In the genomic region with DNA sequence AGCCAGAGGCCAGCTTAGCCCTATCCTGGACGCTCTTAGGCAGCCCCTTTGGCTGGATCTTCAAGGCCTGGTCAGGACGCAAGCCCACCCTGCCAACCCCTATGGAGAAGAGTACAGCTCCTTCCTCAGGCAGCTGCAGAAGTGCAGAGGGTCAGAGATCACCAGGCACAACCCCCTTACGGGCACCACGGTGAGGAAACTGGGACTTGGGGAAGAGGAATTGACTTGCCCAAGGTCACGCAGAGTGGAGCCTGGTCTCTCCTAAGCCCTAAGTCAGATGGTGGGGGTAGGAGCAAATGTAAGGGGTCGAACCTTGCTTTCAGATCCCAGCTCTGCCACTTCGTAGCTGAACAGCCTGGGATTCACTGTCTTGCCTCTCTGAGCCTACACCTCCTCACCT, we compare ENCODE assay signal across 15 cellular contexts. TPM values are rescaled to one million over a fixed set of nuclear protein-coding genes. Genes with fewer than 3 reads are reported as not detected.
DNase-seq lines count a peak whose midpoint lies in the region; ATAC-seq and TF ChIP-seq lines count a peak whose summit lies in the region.
"Had no signal": no experiment of that assay in that cellular context is flagged by ENCODE, and none has a peak within 500 bp of the region (broad histone marks: within the 10 kb centered on the region; RNA-seq: fewer than 3 reads in every experiment).

No MANE protein-coding gene starts in this region.

- H3K9me2 ChIP-seq in OCI-LY7 (ENCODE audit: insufficient read depth, low read length) (no peaks in the 10 kb centered on the region), SK-N-SH (no peaks in the 10 kb centered on the region)

- CTCF ChIA-PET in activated CD8-positive, alpha-beta memory T cell treated with anti-CD3 and anti-CD28 coated beads, Interleukin-2, amount 10 ng/mL, durations not matched to agents 7 days and 5 days (lab: Charles Lee): interaction anchor here (0.8 to 21.2 kb wide), 10 partner anchors 9 to 244 kb away, joined by 3 to 308 read pairs (median 16); no protein-coding TSS in a partner anchor
- CTCF ChIA-PET in OCI-LY7 (lab: Charles Lee; ENCODE audit: unreplicated experiment) (interaction anchor here (1.5 kb wide), 1 partner anchor 30 kb away, joined by 6 read pairs; no protein-coding TSS in a partner anchor), SK-N-SH (lab: Yijun Ruan, JAX) (interaction anchor here (1.8 to 29.7 kb wide), 5 partner anchors 13 to 111 kb away, joined by 5 to 503 read pairs (median 19); no protein-coding TSS in a partner anchor)

- peaks cover 12% of the 10 kb centered on the region for H3F3A ChIP-seq in SK-N-SH (replicated peaks; ENCODE audit: insufficient read depth)

- DNase-seq in activated CD8-positive, alpha-beta memory T cell treated with anti-CD3 and anti-CD28 coated beads, Interleukin-2, amount 10 ng/mL, durations not matched to agents 7 days and 5 days: no peak
- no peak for DNase-seq in activated CD8-positive, alpha-beta memory T cell treated with anti-CD3 and anti-CD28 coated beads, Interleukin-2, amount 50 U/mL, for 48 hours
- DNase-seq in OCI-LY7 (ENCODE audit: low spot score) (peak; percentile 31), suprapubic skin (ENCODE audit: low spot score in 2 of 2) (no peak), KG1 (lab: John Stamatoyannopoulos, UW) (no peak), cardiac septum (ENCODE audit: low spot score) (no peak), SK-N-SH (no peak)
- DNase-seq: effector CD4-positive, alpha-beta T cell; left colon; NCI-H774; Right ventricle myocardium superior; thyroid gland had no signal

- no peak for TF ChIP-seq POLR2A in suprapubic skin (IDR thresholded peaks at IDR 0.05)

- TF ChIP-seq RAD21 in SK-N-SH (IDR thresholded peaks at IDR 0.05; ENCODE audit: low read length): no peak

- TF ChIP-seq CTCF in OCI-LY7 (conservative IDR thresholded peaks at IDR 0.05; ENCODE audit: low read length): no peak
- TF ChIP-seq CTCF in suprapubic skin (IDR thresholded peaks at IDR 0.05): no peak
- TF ChIP-seq CTCF in SK-N-SH (IDR thresholded peaks at IDR 0.05): no peak

- H3K36me3 ChIP-seq in OCI-LY7 (ENCODE audit: insufficient read depth, low read length) (peaks cover 84% of the 10 kb centered on the region), esophagus (ENCODE audit: control insufficient read depth in 2 of 2, insufficient read depth in 2 of 2, low read length in 1 of 2) (no peaks in the 10 kb centered on the region), suprapubic skin (no peaks in the 10 kb centered on the region), SK-N-SH (replicated peaks in 1 of 2; ENCODE audit: control insufficient read depth in 1 of 2, insufficient read depth in 2 of 2, low read length in 1 of 2) (no peaks in the 10 kb centered on the region)
- H3K36me3 ChIP-seq: thyroid gland had no signal

- H3K27me3 Mint-ChIP-seq in activated CD8-positive, alpha-beta memory T cell treated with anti-CD3 and anti-CD28 coated beads, Interleukin-2, amount 10 ng/mL, durations not matched to agents 7 days and 5 days: no peaks in the 10 kb centered on the region
- H3K27me3 Mint-ChIP-seq: brain had no signal

- H3K27ac ChIP-seq in OCI-LY7 (ENCODE audit: low read depth, low read length, poor library complexity, severe bottlenecking): peak overlapping the region; percentile 98
- H3K27ac ChIP-seq in esophagus (ENCODE audit: low read depth in 2 of 2, low read length in 1 of 2): peak overlapping the region; percentile 23 to 91
- H3K27ac ChIP-seq in suprapubic skin: peak overlapping the region; percentile 15
- no peak overlapping the region for H3K27ac ChIP-seq in SK-N-SH (ENCODE audit: low read depth in 2 of 2, low read length in 1 of 2)
- H3K27ac ChIP-seq: thyroid gland had no signal

- H3K27ac Mint-ChIP-seq in activated CD8-positive, alpha-beta memory T cell treated with anti-CD3 and anti-CD28 coated beads, Interleukin-2, amount 10 ng/mL, durations not matched to agents 7 days and 5 days: peak overlapping the region; percentile 89
- H3K27ac Mint-ChIP-seq: activated naive CD4-positive, alpha-beta T cell treated with anti-CD3 and anti-CD28 coated beads for 36 hours had no signal

- H3K27me3 ChIP-seq in esophagus (ENCODE audit: control insufficient read depth in 1 of 2, insufficient read depth in 2 of 2, low read length in 2 of 2): no peaks in the 10 kb centered on the region
- peaks cover 4% of the 10 kb centered on the region for H3K27me3 ChIP-seq in suprapubic skin
- no peaks in the 10 kb centered on the region for H3K27me3 ChIP-seq in SK-N-SH (ENCODE audit: insufficient read depth)
- H3K27me3 ChIP-seq: thyroid gland had no signal

- H3K4me3 ChIP-seq in OCI-LY7 (ENCODE audit: low read depth, low read length, poor library complexity, severe bottlenecking) (peak overlapping the region; percentile 84), esophagus (ENCODE audit: low read depth in 1 of 2, low read length in 2 of 2) (no peak overlapping the region), suprapubic skin (no peak overlapping the region), SK-N-SH (ENCODE audit: low read depth in 2 of 2, low read length in 1 of 2) (no peak overlapping the region)
- H3K4me3 ChIP-seq: thyroid gland had no signal

- 89 to 90% methylated on average over 7 of the region's 7 CpGs for WGBS in esophagus, 2 donors
- 97% methylated on average over 3 of the region's 7 CpGs for WGBS in suprapubic skin
- 93% methylated on average over 4 of the region's 7 CpGs for WGBS in SK-N-SH (ENCODE audit: low lambda C conversion rate)

- H3K4me2 ChIP-seq in OCI-LY7 (ENCODE audit: low read length): peak overlapping the region; percentile 90
- H3K4me2 ChIP-seq in SK-N-SH: no peak overlapping the region

- H3K9me3 Mint-ChIP-seq in activated CD8-positive, alpha-beta memory T cell treated with anti-CD3 and anti-CD28 coated beads, Interleukin-2, amount 10 ng/mL, durations not matched to agents 7 days and 5 days (ENCODE audit: low read depth): no peaks in the 10 kb centered on the region
- H3K9me3 Mint-ChIP-seq: activated naive CD4-positive, alpha-beta T cell treated with anti-CD3 and anti-CD28 coated beads for 36 hours; brain had no signal

- no peaks in the 10 kb centered on the region for H3K9me3 ChIP-seq in OCI-LY7 (ENCODE audit: low read length)
- H3K9me3 ChIP-seq in esophagus (ENCODE audit: control insufficient read depth in 2 of 2, insufficient read depth in 1 of 2, low read depth in 1 of 2, low read length in 1 of 2): no peaks in the 10 kb centered on the region
- H3K9me3 ChIP-seq in suprapubic skin: no peaks in the 10 kb centered on the region
- no peaks in the 10 kb centered on the region for H3K9me3 ChIP-seq in SK-N-SH
- H3K9me3 ChIP-seq: thyroid gland had no signal

- H4K20me1 ChIP-seq in OCI-LY7 (ENCODE audit: insufficient read depth, low read length): peaks cover 16% of the 10 kb centered on the region
- no peaks in the 10 kb centered on the region for H4K20me1 ChIP-seq in SK-N-SH (ENCODE audit: insufficient read depth)

- H3K36me3 Mint-ChIP-seq in activated CD8-positive, alpha-beta memory T cell treated with anti-CD3 and anti-CD28 coated beads, Interleukin-2, amount 10 ng/mL, durations not matched to agents 7 days and 5 days: peaks cover 45% of the 10 kb centered on the region
- H3K36me3 Mint-ChIP-seq: brain had no signal

- intact Hi-C loops in OCI-LY7 (cut with micrococcal nuclease; ENCODE audit: unreplicated experiment): loop anchor here (5.0 to 10.0 kb wide), 4 partner anchors 185 to 1215 kb away; a partner anchor contains a TSS
- intact Hi-C loops in cardiac septum (cut with DNase I): no loop called here

- POLR2A ChIA-PET in OCI-LY7 (lab: Charles Lee) (interaction anchor here (1.0 to 6.3 kb wide), 8 partner anchors 13 to 122 kb away, joined by 4 to 35 read pairs (median 8); no protein-coding TSS in a partner anchor), SK-N-SH (lab: Yijun Ruan, JAX) (no interaction called here)

- H3K4me1 ChIP-seq in OCI-LY7 (ENCODE audit: insufficient read depth, low read length, poor library complexity, severe bottlenecking) (peaks cover 68% of the 10 kb centered on the region), esophagus (ENCODE audit: control insufficient read depth in 2 of 2, insufficient read depth in 2 of 2, low read length in 1 of 2) (peaks cover 2 to 31% of the 10 kb centered on the region in 2 donors), suprapubic skin (peaks cover 80% of the 10 kb centered on the region), SK-N-SH (ENCODE audit: control insufficient read depth in 1 of 2, insufficient read depth in 2 of 2, low read depth in 1 of 2, low read length in 1 of 2) (peaks cover 11 to 36% of the 10 kb centered on the region in 2 experiments; a peak in 3 of 4 replicates)

- TF ChIP-seq EP300 in suprapubic skin (IDR thresholded peaks at IDR 0.05): no peak
- TF ChIP-seq EP300 in SK-N-SH (IDR thresholded peaks at IDR 0.05; ENCODE audit: borderline replicate concordance in 1 of 2, low read depth in 1 of 2, low read length in 1 of 2): no peak

- peaks cover 78% of the 10 kb centered on the region for H3K4me1 Mint-ChIP-seq in activated CD8-positive, alpha-beta memory T cell treated with anti-CD3 and anti-CD28 coated beads, Interleukin-2, amount 10 ng/mL, durations not matched to agents 7 days and 5 days

- peak overlapping the region; percentile 91 for H3K4me3 Mint-ChIP-seq in activated CD8-positive, alpha-beta memory T cell treated with anti-CD3 and anti-CD28 coated beads, Interleukin-2, amount 10 ng/mL, durations not matched to agents 7 days and 5 days

- no peak overlapping the region for H3K9ac ChIP-seq in SK-N-SH

- BruUV-seq in OCI-LY7 (replicated peaks; lab: Mats Ljungman, UMichigan): no TSS peak

- no peak for ATAC-seq in activated CD8-positive, alpha-beta memory T cell treated with anti-CD3 and anti-CD28 coated beads, Interleukin-2, amount 10 ng/mL, durations not matched to agents 7 days and 5 days

- no peak overlapping the region for H2AFZ ChIP-seq in OCI-LY7 (ENCODE audit: low read length)
- no peak overlapping the region for H2AFZ ChIP-seq in SK-N-SH (ENCODE audit: low read depth)

- H3K79me2 ChIP-seq in OCI-LY7 (ENCODE audit: insufficient read depth, low read depth, low read length) (peaks cover 96% of the 10 kb centered on the region), SK-N-SH (ENCODE audit: insufficient read depth) (no peaks in the 10 kb centered on the region)

RNA-seq across cellular contexts. Expression of a gene that starts 3.7 kb away (rescaled TPM):
- total RNA-seq in activated CD8-positive, alpha-beta memory T cell treated with anti-CD3 and anti-CD28 coated beads, Interleukin-2, amount 10 ng/mL, durations not matched to agents 7 days and 5 days: 100 to 1,000 TPM in 1 of 2 experiments, 10 to 100 TPM in 1; 77.4 to 103 TPM
- total RNA-seq in OCI-LY7 (2014; rRNA removed; shearing (Covaris generic)): 176 and 203 TPM in 2 replicates
- 212 and 224 TPM in 2 replicates for total RNA-seq in OCI-LY7 (2022)
- polyA plus RNA-seq in esophagus: 1 to 10 TPM; 5.4 to 7.4 TPM
- 10 to 100 TPM in 2 of 4 donors, 1 to 10 TPM in 2; 4.5 to 12.9 (median 8.4) TPM for total RNA-seq in suprapubic skin
- total RNA-seq in cardiac septum: 0.30 TPM
- polyA plus RNA-seq in SK-N-SH (2012; rRNA removed): 0.43 and 0.44 TPM in 2 replicates
- polyA plus RNA-seq in SK-N-SH (2012; cell fraction: cytosol; rRNA removed): 0.30 and 0.47 TPM in 2 replicates
- polyA plus RNA-seq in SK-N-SH (2012; cell fraction: nucleus; rRNA removed): 1.1 and 1.7 TPM in 2 replicates

RNA-seq across cellular contexts. Expression of a gene that starts 31.9 kb away (rescaled TPM):
- 10 to 100 TPM; 14.4 to 34.2 TPM for total RNA-seq in activated CD8-positive, alpha-beta memory T cell treated with anti-CD3 and anti-CD28 coated beads, Interleukin-2, amount 10 ng/mL, durations not matched to agents 7 days and 5 days
- 1,286 and 1,658 TPM in 2 replicates for total RNA-seq in OCI-LY7 (2014; rRNA removed; shearing (Covaris generic))
- 621 and 629 TPM in 2 replicates for total RNA-seq in OCI-LY7 (2022)
- 10 to 100 TPM; 24.4 to 44.2 TPM for polyA plus RNA-seq in esophagus
- 100 to 1,000 TPM in 3 of 4 donors, 10 to 100 TPM in 1; 91.1 to 194 (median 149) TPM for total RNA-seq in suprapubic skin
- 126 TPM for total RNA-seq in cardiac septum
- polyA plus RNA-seq in SK-N-SH (2012; rRNA removed): 394 and 504 TPM in 2 replicates
- polyA plus RNA-seq in SK-N-SH (2012; cell fraction: cytosol; rRNA removed): 247 and 268 TPM in 2 replicates
- polyA plus RNA-seq in SK-N-SH (2012; cell fraction: nucleus; rRNA removed): 1,333 and 1,662 TPM in 2 replicates

RNA-seq across cellular contexts. Expression of a gene that starts 43.4 kb away (rescaled TPM):
- total RNA-seq in activated CD8-positive, alpha-beta memory T cell treated with anti-CD3 and anti-CD28 coated beads, Interleukin-2, amount 10 ng/mL, durations not matched to agents 7 days and 5 days: under 1 TPM in 1 of 2 experiments, not detected in 1; 0.35 TPM
- total RNA-seq in OCI-LY7 (2014; rRNA removed; shearing (Covaris generic)): 5.4 and 5.9 TPM in 2 replicates
- total RNA-seq in OCI-LY7 (2022): 14.9 and 18.0 TPM in 2 replicates
- 10 to 100 TPM; 32.0 to 32.8 TPM for polyA plus RNA-seq in esophagus
- total RNA-seq in suprapubic skin: 100 to 1,000 TPM in 2 of 4 donors, 10 to 100 TPM in 2; 68.7 to 130 (median 88.5) TPM
- 30.5 TPM for total RNA-seq in cardiac septum
- polyA plus RNA-seq in SK-N-SH (2012; rRNA removed): 19.6 and 25.2 TPM in 2 replicates
- polyA plus RNA-seq in SK-N-SH (2012; cell fraction: cytosol; rRNA removed): 8.6 and 12.3 TPM in 2 replicates
- 75.5 and 82.9 TPM in 2 replicates for polyA plus RNA-seq in SK-N-SH (2012; cell fraction: nucleus; rRNA removed)

Comparison
In these comparisons a context has a peak if more than half of its experiments do, and no peak if none do; other contexts are left out.
1. H3K27ac ChIP-seq: peak in OCI-LY7 (single experiment), esophagus (2 of 2) and suprapubic skin (single experiment); none in SK-N-SH (0 of 2).
2. RNA of a gene that starts 3.7 kb away (total RNA-seq): 176 to 224 TPM in OCI-LY7 and 77.4 to 103 TPM in activated CD8-positive, alpha-beta memory T cell treated with anti-CD3 and anti-CD28 coated beads, Interleukin-2, amount 10 ng/mL, durations not matched to agents 7 days and 5 days; 4.5 to 12.9 TPM in suprapubic skin and 0.30 TPM in cardiac septum (single experiment); every median in the first group is over 4 times any median in the second.
3. RNA of a gene that starts 43.4 kb away (total RNA-seq): 68.7 to 130 TPM in suprapubic skin, 30.5 TPM in cardiac septum (single experiment) and 5.4 to 18.0 TPM in OCI-LY7; 0.35 TPM in activated CD8-positive, alpha-beta memory T cell treated with anti-CD3 and anti-CD28 coated beads, Interleukin-2, amount 10 ng/mL, durations not matched to agents 7 days and 5 days; every median in the first group is over 4 times any median in the second.